ENCODE assay signal across 21 cellular contexts in the genomic region with DNA sequence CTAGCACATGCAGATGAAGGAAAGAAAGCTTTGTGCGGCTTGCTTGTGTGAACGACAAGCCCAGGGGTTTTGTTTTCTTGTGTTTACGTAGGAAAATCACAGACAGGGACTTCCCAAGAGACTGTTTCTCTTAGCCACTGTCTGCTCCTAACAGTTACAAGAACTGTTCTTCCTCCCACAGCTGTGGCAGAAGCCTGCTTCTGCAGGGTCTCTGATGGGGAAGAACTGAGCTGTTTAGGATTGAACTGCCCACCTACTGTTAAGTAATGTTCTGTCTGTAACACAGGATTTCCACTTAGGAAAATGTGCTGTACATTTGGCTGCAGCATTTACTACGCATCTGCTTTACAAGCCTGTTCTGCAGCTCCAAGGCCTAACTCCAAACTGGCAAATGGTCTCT.
A peak's percentile ranks its signal among the peaks of the same experiment; 100 is the strongest.
DNase-seq lines count a peak whose midpoint lies in the region; ATAC-seq and TF ChIP-seq lines count a peak whose summit lies in the region.
"Had no signal": no experiment of that assay in that cellular context is flagged by ENCODE, and none has a peak within 500 bp of the region (broad histone marks: within the 10 kb centered on the region; RNA-seq: fewer than 3 reads in every experiment).

No MANE protein-coding gene starts in this region.

- no peak for TF ChIP-seq CTCF in fibroblast of villous mesenchyme (IDR thresholded peaks at IDR 0.05; ENCODE audit: insufficient read depth, low read depth, low read length)
- no peak for TF ChIP-seq CTCF in tibial nerve (IDR thresholded peaks at IDR 0.05)

- H3K9ac ChIP-seq in GM23248, result no peak overlapping the region

- in situ Hi-C loops in GM23248 (cut with MboI), result loop anchor here (25.0 kb wide), 1 partner anchor 676 kb away; the partner anchor contains the start of gene ERMN

- intact Hi-C loops in sciatic nerve (cut with DNase I), result no loop called here

- DNase-seq in GM23248 (no peak), NCI-H526 treated with DMSO at 0.1 percent for 48 hours (lab: John Stamatoyannopoulos, UW) (peak; percentile 91), fibroblast of villous mesenchyme (ENCODE audit: low read depth) (peak; percentile 3), sciatic nerve (ENCODE audit: low spot score) (no peak), tibial nerve (ENCODE audit: low spot score in 2 of 2) (no peak), T-helper 9 cell (no peak)
- DNase-seq: activated CD4-positive, alpha-beta memory T cell treated with anti-CD3 and anti-CD28 coated beads, Interleukin-2, amount 10 ng/mL, durations not matched to agents 7 days and 5 days; Calu3; colonic mucosa; DND-41; effector memory CD4-positive, alpha-beta T cell; heart left ventricle; NCI-H1694 treated with DMSO at 0.1 percent for 48 hours; NCI-H226; NCI-H748 treated with DMSO at 0.1 percent for 48 hours; stimulated activated naive CD8-positive, alpha-beta T cell treated with anti-CD3 and anti-CD28 coated beads, Interleukin-15, amount 100 ng/mL, for 72 hours; T-cell; transverse colon had no signal

- H3K4me3 ChIP-seq in GM23248, result no peak overlapping the region
- H3K4me3 ChIP-seq in fibroblast of villous mesenchyme (ENCODE audit: low read depth, low read length), result no peak overlapping the region
- no peak overlapping the region for H3K4me3 ChIP-seq in tibial nerve
- H3K4me3 ChIP-seq: colonic mucosa, heart left ventricle, lung, transverse colon had no signal

- H3K9me2 ChIP-seq in GM23248 (ENCODE audit: insufficient read depth), result no peaks in the 10 kb centered on the region

- 33 to 34% methylated on average over 4 of the region's 4 CpGs for WGBS in GM23248 (ENCODE audit: low coverage in 1 of 2, low lambda C conversion rate in 2 of 2, missing lambda C conversion rate in 2 of 2), 2 experiments
- WGBS in tibial nerve, 2 donors, result 42 to 55% methylated on average over 4 of the region's 4 CpGs

- H3K9me3 ChIP-seq in GM23248 (ENCODE audit: low read depth), result no peaks in the 10 kb centered on the region
- H3K9me3 ChIP-seq in tibial nerve, result no peaks in the 10 kb centered on the region
- H3K9me3 ChIP-seq: colonic mucosa, heart left ventricle, transverse colon had no signal

- H3K4me1 ChIP-seq in GM23248 (ENCODE audit: insufficient read depth), result no peaks in the 10 kb centered on the region
- H3K4me1 ChIP-seq in tibial nerve, result peaks cover 0 to 16% (median 0%) of the 10 kb centered on the region in 4 donors
- H3K4me1 ChIP-seq: colonic mucosa had no signal

- H2AFZ ChIP-seq in GM23248, result peak overlapping the region; percentile 42

- H3K27me3 ChIP-seq in GM23248 (replicated peaks; ENCODE audit: insufficient read depth) (0 out of 2 replicates have a peak, but pooled peaks cover 5% of the 10 kb centered on the region), tibial nerve (no peaks in the 10 kb centered on the region)
- H3K27me3 ChIP-seq: colonic mucosa, heart left ventricle, transverse colon had no signal

- H3K79me2 ChIP-seq in GM23248 (ENCODE audit: insufficient read depth), result no peaks in the 10 kb centered on the region

- no peak for TF ChIP-seq EP300 in tibial nerve (IDR thresholded peaks at IDR 0.05)

- ATAC-seq in sciatic nerve (peak; percentile 28), GM18505 (IDR thresholded peaks at IDR 0.05; ENCODE audit: unreplicated experiment) (no peak)
- ATAC-seq: stimulated activated naive CD8-positive, alpha-beta T cell treated with anti-CD3 and anti-CD28 coated beads, Interleukin-15, amount 100 ng/mL, for 72 hours; T-cell had no signal

- no peaks in the 10 kb centered on the region for H4K20me1 ChIP-seq in GM23248 (ENCODE audit: insufficient read depth)

- no peak for TF ChIP-seq POLR2A in tibial nerve (IDR thresholded peaks at IDR 0.05)
- no peak for TF ChIP-seq POLR2A in GM18505 (IDR thresholded peaks at IDR 0.05; ENCODE audit: borderline replicate concordance, extremely low read depth, insufficient read depth, insufficient read length)

- H3K27ac ChIP-seq in GM23248 (no peak overlapping the region), tibial nerve (no peak overlapping the region)
- H3K27ac ChIP-seq: colonic mucosa, RWPE1, transverse colon had no signal

- H3K4me2 ChIP-seq in GM23248 (ENCODE audit: unreplicated experiment), result no peak overlapping the region

- H3K36me3 ChIP-seq in GM23248 (ENCODE audit: low read depth) (no peaks in the 10 kb centered on the region), tibial nerve (no peaks in the 10 kb centered on the region)
- H3K36me3 ChIP-seq: colonic mucosa, heart left ventricle, transverse colon had no signal

- H3F3A ChIP-seq in GM23248 (ENCODE audit: insufficient read depth), result no peaks in the 10 kb centered on the region

Comparison
In these comparisons a context has a peak if more than half of its experiments do, and no peak if none do; other contexts are left out.
1. DNase-seq: peak in NCI-H526 treated with DMSO at 0.1 percent for 48 hours (single experiment) and fibroblast of villous mesenchyme (single experiment); none in GM23248 (single experiment), sciatic nerve (single experiment), tibial nerve (0 of 2) and T-helper 9 cell (single experiment).